8 cellular contexts compared by ENCODE assay signal in genomic region chr1:230426246-230427101, GRCh38. TPM values are rescaled to one million over a fixed set of nuclear protein-coding genes. Genes with fewer than 3 reads are reported as not detected.
DNase-seq lines count a peak whose midpoint lies in the region; ATAC-seq and TF ChIP-seq lines count a peak whose summit lies in the region.

TSS of gene PGBD5 (minus strand) at chr1:230426332. CDS start at chr1:230425928, 404 bp downstream.

- H3K79me2 ChIP-seq in DND-41 (ENCODE audit: insufficient read depth, low read length) = no peaks in the 10 kb centered on the region
- H3K79me2 ChIP-seq in GM23248 (ENCODE audit: insufficient read depth) = no peaks in the 10 kb centered on the region
- no peaks in the 10 kb centered on the region for H3K79me2 ChIP-seq in parathyroid adenoma

- ATAC-seq in DND-41 (ENCODE audit: insufficient read depth, low read depth) (peak; percentile 93), Right ventricle myocardium inferior (peak; percentile 96), upper lobe of left lung (ENCODE audit: low FRiP score in 2 of 2) (peak; percentile 91 to 96)
- peak; percentile 86 to 93 for ATAC-seq in activated naive CD4-positive, alpha-beta T cell treated with anti-CD3 and anti-CD28 coated beads, Interleukin-2, amount 50 U/mL, for 72 hours

- H3K9ac ChIP-seq in DND-41 (ENCODE audit: low read depth, low read length) (no peak within 1 kb of the TSS), GM23248 (no peak within 1 kb of the TSS), parathyroid adenoma (no peak within 1 kb of the TSS)

- no peaks in the 10 kb centered on the region for H3K36me3 ChIP-seq in DND-41 (ENCODE audit: insufficient read depth, low read length)
- no peaks in the 10 kb centered on the region for H3K36me3 ChIP-seq in GM23248 (ENCODE audit: low read depth)
- no peaks in the 10 kb centered on the region for H3K36me3 ChIP-seq in parathyroid adenoma (ENCODE audit: control insufficient read depth, insufficient read depth, low read length)
- no peaks in the 10 kb centered on the region for H3K36me3 ChIP-seq in upper lobe of left lung

- H3K9me3 ChIP-seq in DND-41 (ENCODE audit: insufficient read depth, low read length, severe bottlenecking) (no peaks in the 10 kb centered on the region), GM23248 (ENCODE audit: low read depth) (no peaks in the 10 kb centered on the region), parathyroid adenoma (ENCODE audit: control insufficient read depth, low read length) (no peaks in the 10 kb centered on the region), upper lobe of left lung (no peaks in the 10 kb centered on the region)

- DNase-seq in DND-41 (peak; percentile 72), GM23248 (peak; percentile 74), LHCN-M2 (ENCODE audit: low read depth) (peak; percentile 26), SHP77 treated with DMSO at 0.1 percent for 48 hours (lab: John Stamatoyannopoulos, UW) (peak; percentile 48), Right ventricle myocardium inferior (ENCODE audit: missing footprints) (peak; percentile 86), upper lobe of left lung (peak; percentile 63 to 95)
- DNase-seq in activated naive CD4-positive, alpha-beta T cell treated with anti-CD3 and anti-CD28 coated beads, Interleukin-2, amount 50 U/mL, for 72 hours (ENCODE audit: low spot score in 2 of 2) = peak; percentile 59 to 77

- no peak within 1 kb of the TSS for H3K27ac Mint-ChIP-seq in activated naive CD4-positive, alpha-beta T cell treated with anti-CD3 and anti-CD28 coated beads, Interleukin-2, amount 50 U/mL, for 72 hours

- TF ChIP-seq POLR2A in upper lobe of left lung (IDR thresholded peaks at IDR 0.05) = no peak

- WGBS in GM23248 (ENCODE audit: low coverage in 1 of 2, low lambda C conversion rate in 2 of 2, missing lambda C conversion rate in 2 of 2), 2 experiments = 1 to 4% methylated on average over 19 to 56 of the region's 93 CpGs
- WGBS in upper lobe of left lung, 2 donors = 2 to 10% methylated on average over 10 to 23 of the region's 93 CpGs

- H3K4me3 ChIP-seq in DND-41 (ENCODE audit: low read depth in 1 of 2, low read length in 2 of 2) (peak within 1 kb of the TSS in 1 of 2 experiments; percentile 38; a peak in 2 of 4 replicates), GM23248 (peak within 1 kb of the TSS; percentile 67), parathyroid adenoma (ENCODE audit: low read depth, low read length) (peak within 1 kb of the TSS; percentile 12), upper lobe of left lung (peak within 1 kb of the TSS in 3 of 4 donors; percentile 63 to 74 (median 64))

- H3K4me2 ChIP-seq in DND-41 (ENCODE audit: insufficient read depth, low read length) (peak within 1 kb of the TSS; percentile 51), GM23248 (ENCODE audit: unreplicated experiment) (peak within 1 kb of the TSS; percentile 48), parathyroid adenoma (ENCODE audit: low read length) (peak within 1 kb of the TSS; percentile 54)

- intact Hi-C loops in Right ventricle myocardium inferior (cut with DNase I) = loop anchor here (5.0 kb wide), 1 partner anchor 91 kb away; no protein-coding TSS in a partner anchor

- no peak for TF ChIP-seq CTCF in DND-41 (IDR thresholded peaks at IDR 0.05; ENCODE audit: borderline replicate concordance, extremely low read depth, low read length, poor library complexity, severe bottlenecking)
- TF ChIP-seq CTCF in parathyroid adenoma (IDR thresholded peaks at IDR 0.05) = no peak
- TF ChIP-seq CTCF in upper lobe of left lung (IDR thresholded peaks at IDR 0.05) = no peak

- no peaks in the 10 kb centered on the region for H3K9me2 ChIP-seq in GM23248 (ENCODE audit: insufficient read depth)

- peaks cover 4% of the 10 kb centered on the region in 2 donors for H3K9me3 Mint-ChIP-seq in activated naive CD4-positive, alpha-beta T cell treated with anti-CD3 and anti-CD28 coated beads, Interleukin-2, amount 50 U/mL, for 72 hours

- H3F3A ChIP-seq in GM23248 (ENCODE audit: insufficient read depth) = no peaks in the 10 kb centered on the region

- no peaks in the 10 kb centered on the region for H4K20me1 ChIP-seq in DND-41 (ENCODE audit: insufficient read depth, low read length)
- H4K20me1 ChIP-seq in GM23248 (ENCODE audit: insufficient read depth) = no peaks in the 10 kb centered on the region

- H3K27me3 ChIP-seq in DND-41 (ENCODE audit: insufficient read depth, low read length, poor library complexity) = peaks cover 30% of the 10 kb centered on the region
- peaks cover 29% of the 10 kb centered on the region for H3K27me3 ChIP-seq in GM23248 (replicated peaks; ENCODE audit: insufficient read depth)
- H3K27me3 ChIP-seq in parathyroid adenoma (ENCODE audit: control insufficient read depth, insufficient read depth, low read length) = no peaks in the 10 kb centered on the region
- peaks cover 0 to 27% (median 7%) of the 10 kb centered on the region in 4 donors for H3K27me3 ChIP-seq in upper lobe of left lung

- TF ChIP-seq EP300 in upper lobe of left lung (IDR thresholded peaks at IDR 0.05) = no peak

- H3K36me3 Mint-ChIP-seq in activated naive CD4-positive, alpha-beta T cell treated with anti-CD3 and anti-CD28 coated beads, Interleukin-2, amount 50 U/mL, for 72 hours = peaks cover 6 to 23% of the 10 kb centered on the region in 2 donors

- H2AFZ ChIP-seq in DND-41 (ENCODE audit: low read depth, low read length) = no peak within 1 kb of the TSS
- H2AFZ ChIP-seq in GM23248 = no peak within 1 kb of the TSS
- H2AFZ ChIP-seq in parathyroid adenoma = peak within 1 kb of the TSS; percentile 18

- no peak within 1 kb of the TSS for H3K27ac ChIP-seq in DND-41 (ENCODE audit: low read length)
- no peak within 1 kb of the TSS for H3K27ac ChIP-seq in GM23248
- no peak within 1 kb of the TSS for H3K27ac ChIP-seq in parathyroid adenoma
- H3K27ac ChIP-seq in upper lobe of left lung = no peak within 1 kb of the TSS

- in situ Hi-C loops in GM23248 (cut with MboI) = no loop called here

- peaks cover 4% of the 10 kb centered on the region; the same call in 1 of the 2 replicates for H3K4me1 ChIP-seq in DND-41 (ENCODE audit: insufficient read depth, low read length)
- H3K4me1 ChIP-seq in GM23248 (ENCODE audit: insufficient read depth) = no peaks in the 10 kb centered on the region
- H3K4me1 ChIP-seq in parathyroid adenoma = no peaks in the 10 kb centered on the region
- H3K4me1 ChIP-seq in upper lobe of left lung = peaks cover 7 to 24% (median 15%) of the 10 kb centered on the region in 4 donors

RNA-seq across cellular contexts. Expression of gene PGBD5, which starts in this region (rescaled TPM):
- 0.32 and 3.8 TPM in 2 replicates for total RNA-seq in GM23248 (2014; rRNA removed; shearing (Covaris generic))
- polyA plus RNA-seq in GM23248 (2016; fragmentation: Nextera tagmentation; extraction: Ambion mirVana) = 0.15 and 0.23 TPM in 2 replicates
- total RNA-seq in LHCN-M2 (2014; rRNA removed) = 0.06 and 0.29 TPM in 2 replicates
- polyA plus RNA-seq in LHCN-M2 (2012) = 0.34 TPM
- total RNA-seq in activated naive CD4-positive, alpha-beta T cell treated with anti-CD3 and anti-CD28 coated beads, Interleukin-2, amount 50 U/mL, for 72 hours = under 1 TPM in 1 of 2 donors, not detected in 1; 0.10 TPM
- total RNA-seq in Right ventricle myocardium inferior = 15.5 TPM
- 1 to 10 TPM in 5 of 6 donors, under 1 TPM in 1; 0.78 to 5.0 (median 3.9) TPM for total RNA-seq in upper lobe of left lung

Comparison
In these comparisons a context has a peak if more than half of its experiments do, and no peak if none do; other contexts are left out.
1. Peak in DNase-seq in LHCN-M2; RNA of the gene not detected or under 1 TPM.
2. Peak in DNase-seq and ATAC-seq in activated naive CD4-positive, alpha-beta T cell treated with anti-CD3 and anti-CD28 coated beads, Interleukin-2, amount 50 U/mL, for 72 hours; RNA of the gene not detected or under 1 TPM.
3. DNase-seq: peak in every context shown above with its lines; median percentile 86 in Right ventricle myocardium inferior; 79 in upper lobe of left lung; 74 in GM23248; 72 in DND-41; 68 in activated naive CD4-positive, alpha-beta T cell treated with anti-CD3 and anti-CD28 coated beads, Interleukin-2, amount 50 U/mL, for 72 hours; 48 in SHP77 treated with DMSO at 0.1 percent for 48 hours; 26 in LHCN-M2.